ENCODE assay signal across 18 cellular contexts in the genomic region with DNA sequence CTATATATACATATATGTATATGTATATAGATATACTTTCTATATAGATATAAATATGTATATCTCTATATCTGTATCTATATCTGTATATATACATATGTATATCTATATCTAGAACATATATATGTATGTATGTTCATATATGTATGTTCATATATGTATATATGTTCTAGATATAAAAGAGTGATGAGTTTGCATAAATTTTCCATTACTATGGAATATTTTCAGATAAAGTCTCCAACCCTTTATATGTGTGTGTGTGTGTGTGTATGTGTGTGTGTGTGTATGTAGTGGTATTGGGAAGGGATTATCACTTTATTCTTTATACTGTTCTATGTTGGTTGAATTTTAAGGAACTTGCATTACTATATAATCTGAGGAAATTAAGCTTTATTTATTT. TPM values are rescaled to one million over a fixed set of nuclear protein-coding genes. Genes with fewer than 3 reads are reported as not detected.
DNase-seq lines count a peak whose midpoint lies in the region; ATAC-seq, FAIRE-seq and TF ChIP-seq lines count a peak whose summit lies in the region.
"Had no signal": no experiment of that assay in that cellular context is flagged by ENCODE, and none has a peak within 500 bp of the region (broad histone marks: within the 10 kb centered on the region; RNA-seq: fewer than 3 reads in every experiment).

No MANE protein-coding gene starts in this region.

- H3K9ac ChIP-seq in IMR-90 (ENCODE audit: low read depth, low read length), result no peak overlapping the region

- DNase-seq in IMR-90, result no peak
- DNase-seq in EL, result no peak
- DNase-seq in DMS79 treated with DMSO at 0.1 percent for 48 hours (lab: John Stamatoyannopoulos, UW), result no peak
- no peak for DNase-seq in NCI-H524 (lab: John Stamatoyannopoulos, UW)
- DNase-seq: AML-193; Caco-2; CD4-positive, alpha-beta T cell; DND-41; Karpas-422; KBM-7 had no signal

- H3K79me1 ChIP-seq in IMR-90 (ENCODE audit: low read depth in 1 of 2, low read length in 2 of 2), result peaks cover 7 to 21% of the 10 kb centered on the region in 2 experiments; a peak in 3 of 4 replicates

- no peak overlapping the region for H2BK5ac ChIP-seq in IMR-90 (ENCODE audit: low read depth, low read length, poor library complexity, severe bottlenecking)

- no peaks in the 10 kb centered on the region for H3K9me1 ChIP-seq in IMR-90 (ENCODE audit: insufficient read depth, low read length)

- H2AK5ac ChIP-seq in IMR-90 (ENCODE audit: low read depth, low read length), result no peak overlapping the region

- no peaks in the 10 kb centered on the region for H3K27me3 ChIP-seq in IMR-90 (ENCODE audit: control insufficient read depth, insufficient read depth, low read length)

- H3K9me3 ChIP-seq in IMR-90 (ENCODE audit: control insufficient read depth, insufficient read depth, low read length), result no peaks in the 10 kb centered on the region
- H3K9me3 ChIP-seq: Caco-2, HAP-1 had no signal

- H2BK15ac ChIP-seq in IMR-90 (ENCODE audit: low read depth, low read length), result no peak overlapping the region

- H4K20me1 ChIP-seq in IMR-90 (ENCODE audit: insufficient read depth, low read length), result no peaks in the 10 kb centered on the region

- H3K36me3 ChIP-seq in IMR-90 (ENCODE audit: control insufficient read depth, insufficient read depth, low read length), result no peaks in the 10 kb centered on the region
- H3K36me3 ChIP-seq: HAP-1 had no signal

- no peak for TF ChIP-seq RAD21 in IMR-90 (IDR thresholded peaks at IDR 0.05; ENCODE audit: low read length)

- BruUV-seq in IMR-90 (replicated peaks; lab: Mats Ljungman, UMichigan), result no TSS peak

- no peak overlapping the region for H3K23ac ChIP-seq in IMR-90 (ENCODE audit: low read depth, low read length)

- H2BK120ac ChIP-seq in IMR-90 (ENCODE audit: low read depth, low read length), result no peak overlapping the region

- POLR2A ChIA-PET in IMR-90 (lab: Charles Lee; ENCODE audit: unreplicated experiment), result no interaction called here

- no peak overlapping the region for H3K4me3 ChIP-seq in IMR-90 (ENCODE audit: insufficient read depth, low read depth, low read length)
- H3K4me3 ChIP-seq: HAP-1 had no signal

- H3K18ac ChIP-seq in IMR-90 (ENCODE audit: low read depth, low read length), result no peak overlapping the region

- no peak overlapping the region for H3K27ac ChIP-seq in IMR-90 (ENCODE audit: insufficient read depth, low read length)
- H3K27ac ChIP-seq in VCaP, result peak overlapping the region; percentile 52; the same call in 1 of the 2 replicates
- H3K27ac ChIP-seq: C4-2B had no signal

- TF ChIP-seq CTCF in IMR-90 (conservative IDR thresholded peaks at IDR 0.05; ENCODE audit: low read depth, low read length) (no peak), VCaP (conservative IDR thresholded peaks at IDR 0.05) (no peak)

- in situ Hi-C loops in IMR-90 (cut with MboI; ENCODE audit: low sequenced_read_pairs), result no loop called here

- peaks cover 3% of the 10 kb centered on the region; the same call in 1 of the 2 replicates for H3K4me1 ChIP-seq in IMR-90 (ENCODE audit: control insufficient read depth, insufficient read depth, low read length)
- H3K4me1 ChIP-seq: HAP-1 had no signal

- intact Hi-C loops in IMR-90 (cut with micrococcal nuclease), result no loop called here

- H4K91ac ChIP-seq in IMR-90 (ENCODE audit: insufficient read depth, low read depth, low read length), result no peak overlapping the region

- no peak overlapping the region for H2AFZ ChIP-seq in IMR-90 (replicated peaks; ENCODE audit: low read length, poor library complexity)

- no peak overlapping the region for H2BK20ac ChIP-seq in IMR-90 (ENCODE audit: low read depth, low read length)

- no peak overlapping the region for H3K14ac ChIP-seq in IMR-90 (replicated peaks; ENCODE audit: low read depth, low read length)

- ATAC-seq in IMR-90 (ENCODE audit: low read depth), result no peak

- no peak overlapping the region for H3K56ac ChIP-seq in IMR-90 (ENCODE audit: extremely low read depth, insufficient read depth, low read length)

- H3K4ac ChIP-seq in IMR-90 (ENCODE audit: low read depth, low read length), result no peak overlapping the region

- no peak for TF ChIP-seq POLR2A in IMR-90 (IDR thresholded peaks at IDR 0.05; ENCODE audit: low read depth, low read length)

- dilution Hi-C loops in IMR-90 (cut with HindIII; ENCODE audit: low sequenced_read_pairs, unreplicated experiment), result no loop called here

- H4K5ac ChIP-seq in IMR-90 (ENCODE audit: low read depth, low read length), result no peak overlapping the region

- no peak overlapping the region for H3K4me2 ChIP-seq in IMR-90 (ENCODE audit: low read depth, low read length)

- peak; percentile 59 for FAIRE-seq in A204.1 (lab: Jason Lieb, UNC)
- FAIRE-seq in endometrium (lab: Jason Lieb, UNC), result peak; percentile 74
- FAIRE-seq: D721Med, GM12892, GM19239 had no signal

- no peak overlapping the region for H4K8ac ChIP-seq in IMR-90 (ENCODE audit: low read depth in 2 of 2, low read length in 2 of 2)

- CTCF ChIA-PET in IMR-90 (lab: Yijun Ruan, JAX), result no interaction called here

- no peak overlapping the region for H2AK9ac ChIP-seq in IMR-90 (replicated peaks; ENCODE audit: low read depth, low read length, poor library complexity)

TF ChIP-seq in IMR-90, 13 proteins besides CTCF, POLR2A, EP300 and RAD21:
- peak; percentile 48; the same call in 1 of the 2 replicates for TF ChIP-seq MAFK (IDR thresholded peaks at IDR 0.05; ENCODE audit: low read depth, low read length)
- TF ChIP-seq BHLHE40 (IDR thresholded peaks at IDR 0.05; ENCODE audit: low read depth, low read length), result no peak
TF ChIP-seq in IMR-90: peak in this region for 1.

RNA-seq across cellular contexts. Expression of gene SYNE1, which starts 33.3 kb away (rescaled TPM):
- total RNA-seq in IMR-90 (2012; rRNA removed), result 159 and 163 TPM in 2 replicates
- 29.1 and 34.1 TPM in 2 replicates for polyA plus RNA-seq in IMR-90 (2012; rRNA removed)
- 16.0 and 16.3 TPM in 2 replicates for polyA plus RNA-seq in IMR-90 (2012; cell fraction: cytosol; rRNA removed)
- polyA plus RNA-seq in IMR-90 (2012; cell fraction: nucleus; rRNA removed; ENCODE audit: low replicate concordance), result 41.5 and 62.7 TPM in 2 replicates
